ENCODE assay signal across 21 cellular contexts in genomic region chr13:73496711-73497110, GRCh38.
"Had no signal": no experiment of that assay in that cellular context is flagged by ENCODE, and none has a peak within 500 bp of the region (broad histone marks: within the 10 kb centered on the region; RNA-seq: fewer than 3 reads in every experiment).

No MANE protein-coding gene starts in this region.

- H3K4me1 ChIP-seq: adrenal gland, ascending aorta, gastroesophageal sphincter, lower lobe of right lung, right atrium auricular region, uterus had no signal

- H3K9me3 ChIP-seq: adrenal gland, ascending aorta, gastroesophageal sphincter, lower lobe of right lung, mucosa of descending colon, right atrium auricular region, thoracic aorta, uterus had no signal

- H3K36me3 ChIP-seq: adrenal gland, ascending aorta, gastroesophageal sphincter, lower lobe of right lung, right atrium auricular region, thoracic aorta, uterus had no signal

- DNase-seq: activated CD4-positive, alpha-beta T cell treated with anti-CD3 and anti-CD28 coated beads for 4 hours; activated CD4-positive, alpha-beta T cell treated with anti-CD3 and anti-CD28 coated beads, Interleukin-2, amount 50 U/mL, for 4 hours; activated CD4-positive, CD25-positive, alpha-beta regulatory T cell; activated effector memory CD4-positive, alpha-beta T cell treated with Interleukin-2 at 50 U/mL for 16 hours; activated naive CD4-positive, alpha-beta T cell treated with Interleukin-2 at 50 U/mL for 16 hours; adrenal gland; caudate nucleus; cortex of kidney; hippocampal formation; kidney glomerular epithelial cell; lower lobe of right lung; mucosa of descending colon; stimulated activated CD4-positive, alpha-beta T cell treated with anti-CD3 and anti-CD28 coated beads, Interleukin-12 subunit alpha, Interleukin-12 subunit beta, amount 100 ng/mL, for 4 hours; stimulated activated CD4-positive, alpha-beta T cell treated with anti-CD3 and anti-CD28 coated beads, Interleukin-4, amount 100 ng/mL, for 1 hour; uterus had no signal

- H3K27ac ChIP-seq: adrenal gland, ascending aorta, gastroesophageal sphincter, lower lobe of right lung, right atrium auricular region, thoracic aorta, uterus had no signal

- H3K4me3 ChIP-seq: adrenal gland, ascending aorta, gastroesophageal sphincter, lower lobe of right lung, mucosa of descending colon, right atrium auricular region, thoracic aorta, uterus had no signal

- ATAC-seq: gastroesophageal sphincter; left lobe of liver; lower lobe of right lung; mucosa of descending colon; natural killer cell treated with Interleukin-12 subunit alpha and Interleukin-12 subunit beta and Interleukin-15 and Interleukin-18, amount 100 ng/mL, for 72 hours had no signal

- H3K27me3 ChIP-seq: adrenal gland, ascending aorta, gastroesophageal sphincter, right atrium auricular region, uterus had no signal
